In the genomic region with DNA sequence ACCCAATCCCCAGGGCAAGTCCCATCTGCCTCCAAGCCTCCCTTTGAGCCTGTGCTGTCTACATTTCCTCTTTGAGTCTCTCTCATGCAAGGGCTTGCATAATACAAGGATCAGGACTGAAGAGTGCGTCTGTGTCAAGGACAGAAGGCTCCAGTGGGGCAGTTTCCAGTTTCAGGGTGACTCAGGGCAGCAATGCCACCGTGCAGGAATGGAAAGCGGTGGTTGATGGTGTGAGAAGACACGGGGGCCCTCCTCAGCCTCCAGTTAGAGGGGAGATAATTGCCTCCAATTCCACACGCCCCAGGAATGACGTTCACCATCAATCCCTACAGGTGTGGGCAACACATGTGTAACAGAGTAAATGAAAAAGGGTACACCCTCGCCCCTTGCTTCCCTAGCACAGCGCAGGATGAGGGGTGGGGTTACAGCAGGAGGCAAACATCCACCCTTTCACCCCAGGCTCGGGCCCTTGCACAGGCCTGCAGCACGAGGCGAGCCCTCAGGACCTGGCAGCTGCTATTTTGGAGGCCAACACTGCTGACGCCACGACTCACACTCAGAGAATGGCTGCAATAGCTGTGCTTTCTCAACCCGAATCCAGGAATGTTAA, we compare ENCODE assay signal across 1 cellular context.
TF ChIP-seq lines count a peak whose summit lies in the region.

No MANE protein-coding gene starts in this region.

TF ChIP-seq in H1, 55 proteins besides CTCF, POLR2A, EP300 and RAD21:
- TF ChIP-seq RFX5 (IDR thresholded peaks at IDR 0.05; ENCODE audit: borderline replicate concordance, low read depth, low read length) (no peak), SAP30 (IDR thresholded peaks at IDR 0.05; ENCODE audit: insufficient read depth, insufficient replicate concordance, low read length) (no peak), NANOG (IDR thresholded peaks at IDR 0.05; ENCODE audit: insufficient read depth, low read depth, low read length, poor library complexity, severe bottlenecking) (no peak), KDM4A (IDR thresholded peaks at IDR 0.05; ENCODE audit: low read depth, low read length, severe bottlenecking) (no peak), SP2 (IDR thresholded peaks at IDR 0.05; ENCODE audit: low read length) (no peak), RBBP5 (IDR thresholded peaks at IDR 0.05; ENCODE audit: borderline replicate concordance, low read depth, low read length) (no peak), CBX8 (IDR thresholded peaks at IDR 0.05; ENCODE audit: borderline replicate concordance, low read depth, low read length) (no peak), RXRA (IDR thresholded peaks at IDR 0.05; ENCODE audit: insufficient read depth, low read depth, low read length) (no peak), POU5F1 (IDR thresholded peaks at IDR 0.05; ENCODE audit: low read depth, low read length) (no peak), EGR1 (IDR thresholded peaks at IDR 0.05; ENCODE audit: borderline replicate concordance, low read depth, low read length) (no peak), E2F6 (IDR thresholded peaks at IDR 0.05) (no peak)
- TF ChIP-seq, protein P1, sequence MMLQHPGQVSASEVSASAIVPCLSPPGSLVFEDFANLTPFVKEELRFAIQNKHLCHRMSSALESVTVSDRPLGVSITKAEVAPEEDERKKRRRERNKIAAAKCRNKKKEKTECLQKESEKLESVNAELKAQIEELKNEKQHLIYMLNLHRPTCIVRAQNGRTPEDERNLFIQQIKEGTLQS (IDR thresholded peaks at IDR 0.05; ENCODE audit: insufficient read depth, low read depth, low read length) = no peak
